Comparison of ENCODE assay signal across 5 cellular contexts in genomic region chr10:19541299-19541698, GRCh38.
"Had no signal": no experiment of that assay in that cellular context is flagged by ENCODE, and none has a peak within 500 bp of the region (broad histone marks: within the 10 kb centered on the region; RNA-seq: fewer than 3 reads in every experiment).

No MANE protein-coding gene starts in this region.

- H3K27ac ChIP-seq: HL-60 had no signal

- DNase-seq: IMR-90, KBM-7, KG1 had no signal

- H3K4me3 ChIP-seq: K562 had no signal
